ENCODE assay signal across 19 cellular contexts in the genomic region with DNA sequence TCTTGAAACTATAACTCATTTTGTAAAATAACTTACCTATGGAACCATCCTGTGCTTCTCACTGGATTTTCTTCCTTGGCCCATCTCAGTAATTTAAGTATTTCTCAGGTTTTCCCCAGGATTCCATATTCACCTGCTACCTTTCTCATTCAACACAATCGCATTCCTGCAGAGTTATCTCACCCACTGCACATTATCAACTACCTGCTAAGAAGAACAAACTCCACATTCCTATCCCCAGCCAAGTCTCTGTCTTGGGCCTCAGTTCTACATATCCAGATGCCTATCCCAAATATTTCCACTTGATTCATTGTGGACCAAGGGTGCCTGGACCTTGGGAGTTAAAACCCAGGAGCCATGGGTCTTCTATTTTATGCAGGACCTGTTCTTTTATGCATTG.
A peak's percentile ranks its signal among the peaks of the same experiment; 100 is the strongest.
DNase-seq lines count a peak whose midpoint lies in the region; ATAC-seq, FAIRE-seq and TF ChIP-seq lines count a peak whose summit lies in the region.
"Had no signal": no experiment of that assay in that cellular context is flagged by ENCODE, and none has a peak within 500 bp of the region (broad histone marks: within the 10 kb centered on the region; RNA-seq: fewer than 3 reads in every experiment).

No MANE protein-coding gene starts in this region.

- H4K20me1 ChIP-seq in K562 (replicated peaks; ENCODE audit: control insufficient read depth, insufficient read depth, low read length) = no peaks in the 10 kb centered on the region
- H4K20me1 ChIP-seq: BLaER1 had no signal

- intact Hi-C loops in K562 (cut with micrococcal nuclease) = loop anchor here (2.0 to 5.0 kb wide), 3 partner anchors 61 to 961 kb away; a partner anchor contains a TSS
- intact Hi-C loops in left ventricle myocardium inferior (cut with micrococcal nuclease) = no loop called here

- H3K27ac Mint-ChIP-seq in CD8-positive, alpha-beta memory T cell = no peak overlapping the region

- H3K36me3 ChIP-seq in CD8-positive, alpha-beta memory T cell (ENCODE audit: insufficient read depth, low read length) = no peaks in the 10 kb centered on the region
- H3K36me3 ChIP-seq in HUES48 (ENCODE audit: control insufficient read depth, insufficient read depth, low read length) (no peaks in the 10 kb centered on the region), K562 (ENCODE audit: control insufficient read depth, insufficient read depth, low read length) (no peaks in the 10 kb centered on the region; the same call in 2 of the 3 replicates), left ventricle myocardium inferior (no peaks in the 10 kb centered on the region)
- H3K36me3 ChIP-seq: BLaER1, Peyer's patch had no signal

- in situ Hi-C loops in K562 (cut with MboI) = no loop called here

- no peaks in the 10 kb centered on the region for H3K4me1 ChIP-seq in CD8-positive, alpha-beta memory T cell (ENCODE audit: insufficient read depth, low read length)
- H3K4me1 ChIP-seq in HUES48 (ENCODE audit: control insufficient read depth, insufficient read depth, low read length) (peaks cover 27% of the 10 kb centered on the region), K562 (replicated peaks in 1 of 2; ENCODE audit: control insufficient read depth in 2 of 2, insufficient read depth in 2 of 2, low read length in 2 of 2) (peaks cover 3 to 25% of the 10 kb centered on the region in 2 experiments), left ventricle myocardium inferior (no peaks in the 10 kb centered on the region)
- H3K4me1 ChIP-seq: BLaER1, Peyer's patch had no signal

- no peak overlapping the region for H3K4me3 Mint-ChIP-seq in CD8-positive, alpha-beta memory T cell

- H3K9ac ChIP-seq in HUES48 (ENCODE audit: low read depth, low read length) = 0 out of 2 replicates have a peak overlapping the region, but pooled peaks have one; percentile 1
- H3K9ac ChIP-seq in K562 (ENCODE audit: insufficient read depth in 1 of 2, low read depth in 2 of 2, low read length in 2 of 2) = peak overlapping the region in 1 of 2 experiments; percentile 18; a peak in 1 of 4 replicates
- H3K9ac ChIP-seq: BLaER1 had no signal

- peaks cover 2 to 16% of the 10 kb centered on the region in 2 donors for H3K27me3 Mint-ChIP-seq in CD8-positive, alpha-beta memory T cell

- H3K9me1 ChIP-seq in K562 (ENCODE audit: control insufficient read depth, insufficient read depth, low read length) = no peaks in the 10 kb centered on the region

- H3K27ac ChIP-seq in CD8-positive, alpha-beta memory T cell (ENCODE audit: low read depth, low read length) = peak overlapping the region; percentile 15
- H3K27ac ChIP-seq in HUES48 (ENCODE audit: low read depth, low read length) (peak overlapping the region; percentile 25), K562 (ENCODE audit: extremely low read depth, low read depth, low read length) (peak overlapping the region; percentile 98), left ventricle myocardium inferior (replicated peaks) (no peak overlapping the region)
- H3K27ac ChIP-seq: BLaER1, Peyer's patch had no signal

- no peaks in the 10 kb centered on the region for H3K4me1 Mint-ChIP-seq in CD8-positive, alpha-beta memory T cell

- TF ChIP-seq CTCF in K562 (IDR thresholded peaks at IDR 0.05 in 2 of 3, conservative IDR thresholded peaks at IDR 0.05 in 1 of 3; ENCODE audit: insufficient read depth in 2 of 3, low read depth in 1 of 3, low read length in 3 of 3) (no peak), left ventricle myocardium inferior (IDR thresholded peaks at IDR 0.05; ENCODE audit: borderline replicate concordance) (no peak)

- peak overlapping the region; percentile 53 for H3K4me2 ChIP-seq in K562 (ENCODE audit: insufficient read depth, low read length)
- H3K4me2 ChIP-seq: BLaER1 had no signal

- H3K79me2 ChIP-seq in K562 (ENCODE audit: control insufficient read depth, insufficient read depth, low read length) = peaks cover 33% of the 10 kb centered on the region

- CTCF ChIA-PET in CD8-positive, alpha-beta memory T cell (lab: Charles Lee) = no interaction called here
- CTCF ChIA-PET in K562 (lab: Yijun Ruan, JAX; ENCODE audit: low intra/inter-chr PET ratio) = interaction anchor here (0.9 to 1.6 kb wide), 2 partner anchors 19 to 149 kb away, joined by 3 to 4 read pairs; no protein-coding TSS in a partner anchor

- no peaks in the 10 kb centered on the region for H3K27me3 ChIP-seq in CD8-positive, alpha-beta memory T cell (ENCODE audit: insufficient read depth, low read length, poor library complexity, severe bottlenecking)
- H3K27me3 ChIP-seq in HUES48 (ENCODE audit: control insufficient read depth, insufficient read depth, low read length) = no peaks in the 10 kb centered on the region
- no peaks in the 10 kb centered on the region for H3K27me3 ChIP-seq in K562 (ENCODE audit: control insufficient read depth in 2 of 2, insufficient read depth in 2 of 2, low read length in 2 of 2)
- no peaks in the 10 kb centered on the region for H3K27me3 ChIP-seq in left ventricle myocardium inferior (ENCODE audit: low read depth)
- H3K27me3 ChIP-seq: BLaER1, Peyer's patch had no signal

- no peaks in the 10 kb centered on the region for H3K9me3 Mint-ChIP-seq in CD8-positive, alpha-beta memory T cell

- TF ChIP-seq EP300 in K562 (IDR thresholded peaks at IDR 0.05; ENCODE audit: low read length) = no peak

- no peak for TF ChIP-seq RAD21 in K562 (CRISPR knock-in tag; conservative IDR thresholded peaks at IDR 0.05 in 1 of 2, IDR thresholded peaks at IDR 0.05 in 1 of 2)

- peak; percentile 1; the same call in 2 of the 3 replicates for ATAC-seq in K562

- no peak for FAIRE-seq in K562 (lab: Jason Lieb, UNC)
- FAIRE-seq: GM12891, GM18507 had no signal

- POLR2A ChIA-PET in CD8-positive, alpha-beta memory T cell (lab: Charles Lee) = no interaction called here
- POLR2A ChIA-PET in K562 (lab: Yijun Ruan, JAX) = interaction anchor here (1.0 to 1.8 kb wide), 3 partner anchors 15 to 959 kb away, joined by 3 to 5 read pairs (median 4); a partner anchor contains a TSS

- no peak overlapping the region for H3K4me3 ChIP-seq in CD8-positive, alpha-beta memory T cell (ENCODE audit: low read length)
- no peak overlapping the region for H3K4me3 ChIP-seq in HUES48 (ENCODE audit: low read depth, low read length)
- H3K4me3 ChIP-seq in K562 = no peak overlapping the region
- no peak overlapping the region for H3K4me3 ChIP-seq in left ventricle myocardium inferior
- H3K4me3 ChIP-seq: BLaER1, Peyer's patch had no signal

- no peaks in the 10 kb centered on the region for H3K9me3 ChIP-seq in CD8-positive, alpha-beta memory T cell (ENCODE audit: low read length)
- no peaks in the 10 kb centered on the region for H3K9me3 ChIP-seq in HUES48 (ENCODE audit: control insufficient read depth, insufficient read depth, low read length)
- H3K9me3 ChIP-seq in K562 (replicated peaks; ENCODE audit: control insufficient read depth, insufficient read depth, low read depth, low read length) = no peaks in the 10 kb centered on the region; the same call in 1 of the 2 replicates
- H3K9me3 ChIP-seq in left ventricle myocardium inferior (replicated peaks) = no peaks in the 10 kb centered on the region
- H3K9me3 ChIP-seq: BLaER1, Peyer's patch had no signal

- no peak for DNase-seq in CD8-positive, alpha-beta memory T cell
- DNase-seq in K562 (ENCODE audit: extremely low read depth in 1 of 4, low spot score in 3 of 4) (peak in 1 of 4 experiments; percentile 27), iPS-NIHi7 (ENCODE audit: extremely low spot score) (peak; percentile 17), left ventricle myocardium inferior (no peak), NOMO-1 (lab: John Stamatoyannopoulos, UW; ENCODE audit: unreplicated experiment in 2 of 2) (no peak), dermis blood vessel endothelial cell (no peak)
- DNase-seq in stimulated activated naive CD4-positive, alpha-beta T cell (lab: John Stamatoyannopoulos, UW) = no peak
- DNase-seq: DMS 273 treated with DMSO at 0.1 percent for 48 hours, GF-D8, NCI-H1105, NCI-H1694 treated with DMSO at 0.1 percent for 48 hours, NCI-H2107, NCI-H524 treated with DMSO at 0.1 percent for 48 hours, Peyer's patch, Right ventricle myocardium superior had no signal

- TF ChIP-seq POLR2A in K562 (conservative IDR thresholded peaks at IDR 0.05) = no peak

- 0% methylated on average over 1 of the region's 1 CpG for WGBS in K562 (ENCODE audit: insufficient coverage, low coverage, missing lambda C conversion rate)

- H2AFZ ChIP-seq in K562 (ENCODE audit: low read depth, low read length) = peak overlapping the region; percentile 67; the same call in 1 of the 2 replicates

- BruUV-seq in K562 (replicated peaks; lab: Mats Ljungman, UMichigan) = no TSS peak

- H3K36me3 Mint-ChIP-seq in CD8-positive, alpha-beta memory T cell = peaks cover 0 to 3% (median 0%) of the 10 kb centered on the region in 3 donors

TF ChIP-seq in K562, 482 proteins besides CTCF, POLR2A, EP300 and RAD21 (continues in another document):
- no peak for TF ChIP-seq STAG1 (CRISPR knock-in tag; IDR thresholded peaks at IDR 0.05; ENCODE audit: borderline replicate concordance)
- no peak for TF ChIP-seq RFX7 (CRISPR knock-in tag; IDR thresholded peaks at IDR 0.05)
